In genomic region chr11:96333076-96333744, GRCh38 we compare ENCODE assay signal across 15 cellular contexts. TPM values are rescaled to one million over a fixed set of nuclear protein-coding genes. Genes with fewer than 3 reads are reported as not detected.
DNase-seq lines count a peak whose midpoint lies in the region; ATAC-seq and TF ChIP-seq lines count a peak whose summit lies in the region.
"Had no signal": no experiment of that assay in that cellular context is flagged by ENCODE, and none has a peak within 500 bp of the region (broad histone marks: within the 10 kb centered on the region; RNA-seq: fewer than 3 reads in every experiment).

No MANE protein-coding gene starts in this region.

- intact Hi-C loops in head of caudate nucleus (cut with DNase I), result loop anchor here (10.0 kb wide), 1 partner anchor 68 kb away; no protein-coding TSS in a partner anchor

- POLR2A ChIA-PET in naive thymus-derived CD8-positive, alpha-beta T cell (lab: Charles Lee), result no interaction called here

- H3K27ac Mint-ChIP-seq in chondrocyte (ENCODE audit: unreplicated experiment) (peak overlapping the region; percentile 88), immature natural killer cell (no peak overlapping the region)
- peak overlapping the region in 7 of 10 donors; percentile 3 to 84 (median 66) for H3K27ac Mint-ChIP-seq in naive thymus-derived CD8-positive, alpha-beta T cell
- H3K27ac Mint-ChIP-seq: effector memory CD8-positive, alpha-beta T cell had no signal

- DNase-seq in AG09309 (ENCODE audit: low read depth) (peak; percentile 82), GM04504 (ENCODE audit: low read depth) (peak; percentile 79), chondrocyte (ENCODE audit: low spot score) (no peak), immature natural killer cell (no peak), NCI-H345 treated with DMSO at 0.1 percent for 48 hours (lab: John Stamatoyannopoulos, UW; ENCODE audit: unreplicated experiment) (no peak), head of caudate nucleus (no peak)
- DNase-seq in naive thymus-derived CD8-positive, alpha-beta T cell, result no peak
- DNase-seq: effector memory CD8-positive, alpha-beta T cell; heart right ventricle; KG1; NCI-H1694; ovary had no signal

- H3K36me3 Mint-ChIP-seq in chondrocyte (ENCODE audit: low read depth), result peaks cover 2% of the 10 kb centered on the region
- peaks cover 4 to 76% (median 18%) of the 10 kb centered on the region in 3 donors for H3K36me3 Mint-ChIP-seq in naive thymus-derived CD8-positive, alpha-beta T cell
- peaks cover 8 to 10% (median 10%) of the 10 kb centered on the region in 3 donors for H3K36me3 Mint-ChIP-seq in immature natural killer cell

- H3K9me3 Mint-ChIP-seq in chondrocyte (ENCODE audit: low read depth) (no peaks in the 10 kb centered on the region), immature natural killer cell (no peaks in the 10 kb centered on the region)
- H3K9me3 Mint-ChIP-seq in naive thymus-derived CD8-positive, alpha-beta T cell, result no peaks in the 10 kb centered on the region
- H3K9me3 Mint-ChIP-seq: effector memory CD8-positive, alpha-beta T cell had no signal

- no peak overlapping the region for H3K4me3 Mint-ChIP-seq in chondrocyte (ENCODE audit: unreplicated experiment)
- peak overlapping the region in 8 of 10 donors; percentile 4 to 69 (median 48) for H3K4me3 Mint-ChIP-seq in naive thymus-derived CD8-positive, alpha-beta T cell
- H3K4me3 Mint-ChIP-seq in immature natural killer cell, result no peak overlapping the region
- H3K4me3 Mint-ChIP-seq: CD14-positive monocyte; effector memory CD8-positive, alpha-beta T cell had no signal

- H3K4me3 ChIP-seq in AG09309 (ENCODE audit: control insufficient read depth, low read depth, low read length), result no peak overlapping the region
- H3K4me3 ChIP-seq: heart right ventricle, lung, ovary had no signal

- no peaks in the 10 kb centered on the region for H3K27me3 Mint-ChIP-seq in chondrocyte (ENCODE audit: low read depth)
- H3K27me3 Mint-ChIP-seq in naive thymus-derived CD8-positive, alpha-beta T cell, result no peaks in the 10 kb centered on the region
- H3K27me3 Mint-ChIP-seq in immature natural killer cell (ENCODE audit: low read depth in 3 of 3), result peaks cover 0 to 2% (median 0%) of the 10 kb centered on the region in 3 donors
- H3K27me3 Mint-ChIP-seq: effector memory CD8-positive, alpha-beta T cell had no signal

- peaks cover 84% of the 10 kb centered on the region for H3K4me1 Mint-ChIP-seq in chondrocyte (ENCODE audit: low read depth)
- H3K4me1 Mint-ChIP-seq in naive thymus-derived CD8-positive, alpha-beta T cell, result peaks cover 61 to 98% (median 96%) of the 10 kb centered on the region in 4 donors
- H3K4me1 Mint-ChIP-seq in immature natural killer cell, result peaks cover 30 to 66% of the 10 kb centered on the region in 2 donors

- ATAC-seq in naive thymus-derived CD8-positive, alpha-beta T cell, result no peak
- no peak for ATAC-seq in HG03457 (IDR thresholded peaks at IDR 0.05; ENCODE audit: unreplicated experiment)
- ATAC-seq: effector memory CD8-positive, alpha-beta T cell had no signal

- TF ChIP-seq CTCF in AG09309 (IDR thresholded peaks at IDR 0.05; ENCODE audit: control insufficient read depth, insufficient read depth, low read depth, low read length, missing control alignments), result no peak
- no peak for TF ChIP-seq CTCF in chondrocyte (IDR thresholded peaks at IDR 0.05)

RNA-seq across cellular contexts. Expression of gene MAML2, which starts 9.8 kb away (rescaled TPM):
- total RNA-seq in chondrocyte, result 19.0 to 25.2 TPM (median 19.1 TPM) in 3 replicates
- 10 to 100 TPM; 68.2 to 68.5 TPM for total RNA-seq in naive thymus-derived CD8-positive, alpha-beta T cell
- 10 to 100 TPM in 2 of 3 donors, 1 to 10 TPM in 1; 6.6 to 33.0 (median 15.3) TPM for polyA plus RNA-seq in naive thymus-derived CD8-positive, alpha-beta T cell
- 1 to 10 TPM in 2 of 3 donors, under 1 TPM in 1; 0.26 to 4.5 (median 1.1) TPM for polyA plus RNA-seq in immature natural killer cell

RNA-seq across cellular contexts. Expression of gene CCDC82, which starts 56.5 kb away (rescaled TPM):
- total RNA-seq in chondrocyte, result 20.3 to 23.6 TPM (median 21.3 TPM) in 3 replicates
- total RNA-seq in naive thymus-derived CD8-positive, alpha-beta T cell, result 10 to 100 TPM; 31.9 to 36.0 TPM
- polyA plus RNA-seq in naive thymus-derived CD8-positive, alpha-beta T cell, result 10 to 100 TPM; 14.2 to 21.4 (median 18.0) TPM
- 10 to 100 TPM; 11.4 to 30.7 (median 20.9) TPM for polyA plus RNA-seq in immature natural killer cell

RNA-seq across cellular contexts. Expression of gene JRKL, which starts 56.6 kb away (rescaled TPM):
- 13.0 to 13.6 TPM (median 13.0 TPM) in 3 replicates for total RNA-seq in chondrocyte
- total RNA-seq in naive thymus-derived CD8-positive, alpha-beta T cell, result 10 to 100 TPM; 12.5 to 13.4 TPM
- 1 to 10 TPM; 1.4 to 5.4 (median 2.8) TPM for polyA plus RNA-seq in naive thymus-derived CD8-positive, alpha-beta T cell
- 1 to 10 TPM in 2 of 3 donors, not detected in 1; 1.2 to 2.7 TPM for polyA plus RNA-seq in immature natural killer cell

Comparison
In these comparisons a context has a peak if more than half of its experiments do, and no peak if none do; other contexts are left out.
1. DNase-seq: peak in AG09309 (single experiment) and GM04504 (single experiment); none in chondrocyte (single experiment), naive thymus-derived CD8-positive, alpha-beta T cell (0 of 10), immature natural killer cell (0 of 3), NCI-H345 treated with DMSO at 0.1 percent for 48 hours (single experiment) and head of caudate nucleus (0 of 42).
2. H3K27ac Mint-ChIP-seq: peak in chondrocyte (single experiment) and naive thymus-derived CD8-positive, alpha-beta T cell (7 of 10); none in immature natural killer cell (0 of 6).
3. H3K4me3 Mint-ChIP-seq: peak in naive thymus-derived CD8-positive, alpha-beta T cell (8 of 10); none in chondrocyte (single experiment) and immature natural killer cell (0 of 5).